In the genomic region with DNA sequence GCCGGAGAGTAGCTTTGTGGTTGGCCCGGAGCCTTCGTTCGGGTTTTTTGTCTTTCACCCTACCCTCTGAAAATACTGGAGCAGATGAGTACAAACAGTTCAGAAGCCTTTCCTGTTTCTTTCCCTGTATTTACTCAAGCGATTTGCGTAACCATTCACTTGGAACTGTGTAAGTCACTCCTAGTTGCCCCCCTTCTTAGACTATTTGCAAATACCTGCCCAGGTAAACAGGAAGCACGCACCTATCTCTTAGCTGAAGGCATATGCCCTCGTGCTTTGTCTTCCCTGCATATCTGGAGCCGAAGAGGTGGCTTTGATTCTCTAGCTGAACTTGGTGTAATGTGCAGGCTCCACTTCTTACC, we compare ENCODE assay signal across 1 cellular context.
TF ChIP-seq lines count a peak whose summit lies in the region.

No MANE protein-coding gene starts in this region.

TF ChIP-seq in H1, 55 proteins besides CTCF, POLR2A, EP300 and RAD21:
- no peak for TF ChIP-seq TAF1 (IDR thresholded peaks at IDR 0.05; ENCODE audit: low read depth, low read length)
- no peak; the same call in 1 of the 2 replicates for TF ChIP-seq CEBPB (IDR thresholded peaks at IDR 0.05; ENCODE audit: low read depth, low read length)
- no peak for TF ChIP-seq CBX5 (IDR thresholded peaks at IDR 0.05; ENCODE audit: low read depth, low read length)
- no peak for TF ChIP-seq PHF8 (conservative IDR thresholded peaks at IDR 0.05; ENCODE audit: low read depth, low read length)
- TF ChIP-seq TEAD4 (IDR thresholded peaks at IDR 0.05; ENCODE audit: low read depth, low read length), result no peak
- no peak for TF ChIP-seq BACH1 (IDR thresholded peaks at IDR 0.05; ENCODE audit: low read length)
- TF ChIP-seq SP1 (IDR thresholded peaks at IDR 0.05; ENCODE audit: low read depth, low read length), result no peak
- no peak for TF ChIP-seq SIN3A (conservative IDR thresholded peaks at IDR 0.05 in 1 of 2, IDR thresholded peaks at IDR 0.05 in 1 of 2; ENCODE audit: low read depth in 1 of 2, low read length in 2 of 2)
- no peak for TF ChIP-seq YY1 (IDR thresholded peaks at IDR 0.05; ENCODE audit: low read depth, low read length)
- no peak for TF ChIP-seq RFX5 (IDR thresholded peaks at IDR 0.05; ENCODE audit: borderline replicate concordance, low read depth, low read length)
